37 cellular contexts compared by ENCODE assay signal in genomic region chr1:90043573-90043972, GRCh38.
"Had no signal": no experiment of that assay in that cellular context is flagged by ENCODE, and none has a peak within 500 bp of the region (broad histone marks: within the 10 kb centered on the region; RNA-seq: fewer than 3 reads in every experiment).

No MANE protein-coding gene starts in this region.

- H3K27ac ChIP-seq: adrenal gland, body of pancreas, brain microvascular endothelial cell, breast epithelium, VCaP had no signal

- H3K27ac Mint-ChIP-seq: activated B cell treated with CpG ODN at 0.5 μM for 24 hours; activated CD4-positive, alpha-beta memory T cell treated with anti-CD3 and anti-CD28 coated beads for 36 hours; activated CD4-positive, alpha-beta T cell treated with anti-CD3 and anti-CD28 coated beads, Interleukin-2, amount 10 ng/mL, durations not matched to agents 24 days and 14 days; activated CD8-positive, alpha-beta T cell treated with anti-CD3 and anti-CD28 coated beads for 36 hours; activated naive CD4-positive, alpha-beta T cell treated with anti-CD3 and anti-CD28 coated beads for 36 hours; activated naive CD4-positive, alpha-beta T cell treated with anti-CD3 and anti-CD28 coated beads, Interleukin-2, amount 50 U/mL, for 72 hours; activated naive CD8-positive, alpha-beta T cell treated with anti-CD3 and anti-CD28 coated beads for 36 hours; activated T-helper 1 cell treated with anti-CD3 and anti-CD28 coated beads, Interleukin-12 subunit alpha, Interleukin-12 subunit beta, Interleukin-2, Interleukin-4 antibody, amounts not matched to agents 30 ng/mL and 10 ng/mL and 1 ng/mL, durations not matched to agents 14 hours and 24 hours and 36 hours; activated T-helper 17 cell treated with anti-CD3 and anti-CD28 coated beads, Interleukin-2, amount 50 U/mL, for 72 hours; T-helper 1 cell treated with Interleukin-12 subunit alpha and Interleukin-12 subunit beta and Interleukin-4 antibody, amounts not matched to agents 30 μg/mL and 1 μg/mL, for 36 hours; T-helper 2 cell treated with Interferon-gamma antibody and Interleukin-4, amounts not matched to agents 5 μg/mL and 100 μg/mL, for 36 hours had no signal

- FAIRE-seq: astrocyte, TTC549 had no signal

- H3K36me3 Mint-ChIP-seq: activated CD4-positive, alpha-beta memory T cell treated with anti-CD3 and anti-CD28 coated beads for 36 hours; activated naive CD4-positive, alpha-beta T cell treated with anti-CD3 and anti-CD28 coated beads, Interleukin-2, amount 50 U/mL, for 72 hours; activated naive CD8-positive, alpha-beta T cell treated with anti-CD3 and anti-CD28 coated beads for 36 hours had no signal

- H3K9me3 Mint-ChIP-seq: activated B cell treated with CpG ODN at 0.5 μM for 24 hours; activated CD4-positive, alpha-beta memory T cell treated with anti-CD3 and anti-CD28 coated beads for 36 hours; activated CD4-positive, alpha-beta T cell treated with anti-CD3 and anti-CD28 coated beads, Interleukin-2, amount 10 ng/mL, durations not matched to agents 24 days and 14 days; activated CD8-positive, alpha-beta T cell treated with anti-CD3 and anti-CD28 coated beads for 36 hours; activated naive CD4-positive, alpha-beta T cell treated with anti-CD3 and anti-CD28 coated beads for 36 hours; activated naive CD4-positive, alpha-beta T cell treated with anti-CD3 and anti-CD28 coated beads, Interleukin-2, amount 50 U/mL, for 72 hours; activated naive CD8-positive, alpha-beta T cell treated with anti-CD3 and anti-CD28 coated beads for 36 hours; activated T-cell treated with anti-CD3 and anti-CD28 coated beads, Interleukin-2, amount 50 U/mL, for 4 hours; activated T-cell treated with anti-CD3 and anti-CD28 coated beads, Interleukin-2, amount 50 U/mL, for 72 hours; activated T-helper 1 cell treated with anti-CD3 and anti-CD28 coated beads, Interleukin-12 subunit alpha, Interleukin-12 subunit beta, Interleukin-2, Interleukin-4 antibody, amounts not matched to agents 30 ng/mL and 10 ng/mL and 1 ng/mL, durations not matched to agents 14 hours and 24 hours and 36 hours; activated T-helper 17 cell treated with anti-CD3 and anti-CD28 coated beads, Interleukin-2, amount 50 U/mL, for 72 hours; T-helper 1 cell treated with Interleukin-12 subunit alpha and Interleukin-12 subunit beta and Interleukin-4 antibody, amounts not matched to agents 30 μg/mL and 1 μg/mL, for 36 hours; T-helper 2 cell treated with Interferon-gamma antibody and Interleukin-4, amounts not matched to agents 5 μg/mL and 100 μg/mL, for 36 hours had no signal

- ATAC-seq: activated CD8-positive, alpha-beta T cell treated with anti-CD3 and anti-CD28 coated beads for 36 hours; activated naive CD4-positive, alpha-beta T cell treated with anti-CD3 and anti-CD28 coated beads, Interleukin-2, amount 50 U/mL, for 72 hours; activated T-cell treated with anti-CD3 and anti-CD28 coated beads, Interleukin-2, amount 50 U/mL, for 4 hours; activated T-cell treated with anti-CD3 and anti-CD28 coated beads, Interleukin-2, amount 50 U/mL, for 72 hours; activated T-helper 17 cell treated with anti-CD3 and anti-CD28 coated beads, Interleukin-2, amount 50 U/mL, for 72 hours; body of pancreas had no signal

- DNase-seq: activated B cell treated with CpG ODN at 0.5 μM for 24 hours; activated CD4-positive, alpha-beta memory T cell treated with anti-CD3 and anti-CD28 coated beads for 36 hours; activated CD4-positive, alpha-beta T cell treated with anti-CD3 and anti-CD28 coated beads for 4 hours; activated CD4-positive, alpha-beta T cell treated with anti-CD3 and anti-CD28 coated beads, Interleukin-2, amount 10 ng/mL, durations not matched to agents 24 days and 14 days; activated CD4-positive, alpha-beta T cell treated with anti-CD3 and anti-CD28 coated beads, Interleukin-2, amount 50 U/mL, for 1 hour; activated CD4-positive, alpha-beta T cell treated with anti-CD3 and anti-CD28 coated beads, Interleukin-2, amount 50 U/mL, for 4 hours; activated CD4-positive, CD25-positive, alpha-beta regulatory T cell treated with anti-CD3 and anti-CD28 coated beads, Interleukin-2, amount 50 U/mL, for 72 hours; activated CD8-positive, alpha-beta memory T cell treated with anti-CD3 and anti-CD28 coated beads, Interleukin-2, amount 50 U/mL, for 4 hours; activated CD8-positive, alpha-beta T cell treated with anti-CD3 and anti-CD28 coated beads for 36 hours; activated effector memory CD4-positive, alpha-beta T cell treated with anti-CD3 and anti-CD28 coated beads, Interleukin-2, amount 50 U/mL, for 16 hours; activated gamma-delta T cell treated with Interleukin-2 at 50 U/mL for 16 hours; activated naive CD4-positive, alpha-beta T cell; activated naive CD4-positive, alpha-beta T cell treated with anti-CD3 and anti-CD28 coated beads for 36 hours; activated naive CD4-positive, alpha-beta T cell treated with anti-CD3 and anti-CD28 coated beads, Interleukin-2, amount 50 U/mL, for 16 hours; activated naive CD8-positive, alpha-beta T cell treated with anti-CD3 and anti-CD28 coated beads for 36 hours; activated T-cell treated with anti-CD3 and anti-CD28 coated beads for 4 hours; activated T-cell treated with anti-CD3 and anti-CD28 coated beads, Interleukin-2, amount 50 U/mL, for 1 hour; activated T-cell treated with anti-CD3 and anti-CD28 coated beads, Interleukin-2, amount 50 U/mL, for 4 hours; activated T-cell treated with anti-CD3 and anti-CD28 coated beads, Interleukin-2, amount 50 U/mL, for 72 hours; adrenal gland; amniotic stem cell; aorta; body of pancreas; brain microvascular endothelial cell; central memory CD4-positive, alpha-beta T cell; T-helper 1 cell; T-helper 2 cell; T-helper 9 cell had no signal

- H3K4me1 Mint-ChIP-seq: activated B cell treated with CpG ODN at 0.5 μM for 24 hours; activated CD4-positive, alpha-beta T cell treated with anti-CD3 and anti-CD28 coated beads, Interleukin-2, amount 10 ng/mL, durations not matched to agents 24 days and 14 days; activated naive CD8-positive, alpha-beta T cell treated with anti-CD3 and anti-CD28 coated beads for 36 hours; activated T-helper 17 cell treated with anti-CD3 and anti-CD28 coated beads, Interleukin-2, amount 50 U/mL, for 72 hours had no signal

- H3K27me3 Mint-ChIP-seq: activated B cell treated with CpG ODN at 0.5 μM for 24 hours; activated naive CD8-positive, alpha-beta T cell treated with anti-CD3 and anti-CD28 coated beads for 36 hours; activated T-helper 17 cell treated with anti-CD3 and anti-CD28 coated beads, Interleukin-2, amount 50 U/mL, for 72 hours had no signal

- H3K4me1 ChIP-seq: adrenal gland, body of pancreas, breast epithelium had no signal

- H3K9me3 ChIP-seq: adrenal gland, body of pancreas, breast epithelium had no signal

- H3K27me3 ChIP-seq: adrenal gland, body of pancreas, brain microvascular endothelial cell, breast epithelium had no signal

- H3K4me3 Mint-ChIP-seq: activated B cell treated with CpG ODN at 0.5 μM for 24 hours; activated CD4-positive, alpha-beta memory T cell treated with anti-CD3 and anti-CD28 coated beads for 36 hours; activated CD4-positive, alpha-beta T cell treated with anti-CD3 and anti-CD28 coated beads, Interleukin-2, amount 10 ng/mL, durations not matched to agents 24 days and 14 days; activated CD8-positive, alpha-beta T cell treated with anti-CD3 and anti-CD28 coated beads for 36 hours; activated naive CD4-positive, alpha-beta T cell treated with anti-CD3 and anti-CD28 coated beads for 36 hours; activated naive CD8-positive, alpha-beta T cell treated with anti-CD3 and anti-CD28 coated beads for 36 hours; activated T-cell treated with anti-CD3 and anti-CD28 coated beads, Interleukin-2, amount 50 U/mL, for 4 hours; activated T-cell treated with anti-CD3 and anti-CD28 coated beads, Interleukin-2, amount 50 U/mL, for 72 hours; activated T-helper 1 cell treated with anti-CD3 and anti-CD28 coated beads, Interleukin-12 subunit alpha, Interleukin-12 subunit beta, Interleukin-2, Interleukin-4 antibody, amounts not matched to agents 30 ng/mL and 10 ng/mL and 1 ng/mL, durations not matched to agents 14 hours and 24 hours and 36 hours; activated T-helper 17 cell treated with anti-CD3 and anti-CD28 coated beads, Interleukin-2, amount 50 U/mL, for 72 hours; T-helper 1 cell treated with Interleukin-12 subunit alpha and Interleukin-12 subunit beta and Interleukin-4 antibody, amounts not matched to agents 30 μg/mL and 1 μg/mL, for 36 hours; T-helper 2 cell treated with Interferon-gamma antibody and Interleukin-4, amounts not matched to agents 5 μg/mL and 100 μg/mL, for 36 hours had no signal

- H3K36me3 ChIP-seq: adrenal gland, brain microvascular endothelial cell, breast epithelium had no signal

- H3K4me3 ChIP-seq: adrenal gland, body of pancreas, breast epithelium had no signal
